9 cellular contexts compared by ENCODE assay signal in the genomic region with DNA sequence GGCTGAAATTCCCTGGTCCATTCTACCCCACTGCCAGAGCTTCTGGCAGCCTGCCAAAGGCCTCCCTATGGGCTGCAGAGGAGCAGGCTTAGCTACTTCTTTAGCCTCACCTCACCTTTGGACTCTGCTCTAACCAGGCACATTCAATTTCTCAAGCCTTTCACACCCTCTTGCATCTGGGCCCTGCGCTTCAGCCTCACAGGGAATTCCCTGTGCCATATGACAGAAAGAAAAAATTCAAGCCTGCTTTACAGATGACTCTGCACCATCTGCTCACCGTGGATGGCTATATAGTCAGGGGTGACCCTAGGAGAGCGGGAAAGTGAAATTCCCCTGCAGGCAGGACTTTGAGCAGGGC.
DNase-seq lines count a peak whose midpoint lies in the region; ATAC-seq and TF ChIP-seq lines count a peak whose summit lies in the region.
"Had no signal": no experiment of that assay in that cellular context is flagged by ENCODE, and none has a peak within 500 bp of the region (broad histone marks: within the 10 kb centered on the region; RNA-seq: fewer than 3 reads in every experiment).

No MANE protein-coding gene starts in this region.

- TF ChIP-seq CTCF in hepatocyte (IDR thresholded peaks at IDR 0.05; ENCODE audit: poor library complexity) (no peak), endothelial cell (IDR thresholded peaks at IDR 0.05; ENCODE audit: unreplicated experiment) (no peak)

- no peaks in the 10 kb centered on the region for H3K9me2 ChIP-seq in hepatocyte (replicated peaks; ENCODE audit: insufficient read depth)

- no peak overlapping the region for H2AFZ ChIP-seq in hepatocyte

- peak; percentile 68 for ATAC-seq in GM21717 (IDR thresholded peaks at IDR 0.05; ENCODE audit: unreplicated experiment)

- no peaks in the 10 kb centered on the region for H3K9me3 ChIP-seq in hepatocyte (ENCODE audit: low read depth)
- H3K9me3 ChIP-seq: neutrophil had no signal

- H3K79me2 ChIP-seq in hepatocyte: no peaks in the 10 kb centered on the region

- no peaks in the 10 kb centered on the region for H4K20me1 ChIP-seq in hepatocyte (ENCODE audit: insufficient read depth, poor library complexity, severe bottlenecking)

- no peak overlapping the region for H3K4me3 Mint-ChIP-seq in endothelial cell (ENCODE audit: unreplicated experiment)

- H3K27me3 Mint-ChIP-seq in endothelial cell (ENCODE audit: unreplicated experiment): peaks cover 3% of the 10 kb centered on the region

- peak; percentile 86 for DNase-seq in DMS53 (lab: John Stamatoyannopoulos, UW)
- DNase-seq in NCI-H2227 treated with DMSO at 0.1 percent for 48 hours (lab: John Stamatoyannopoulos, UW): peak; percentile 38
- DNase-seq in hepatocyte (ENCODE audit: low spot score): peak; percentile 88
- no peak for DNase-seq in ecto neural progenitor cell (ENCODE audit: low spot score)
- no peak for DNase-seq in endothelial cell (ENCODE audit: low spot score)
- DNase-seq in NAMALWA (ENCODE audit: low spot score): no peak
- no peak for DNase-seq in activated T-cell treated with anti-CD3 and anti-CD28 coated beads, Interleukin-2, amount 50 U/mL, for 48 hours

- H3K4me3 ChIP-seq in hepatocyte: no peak overlapping the region

- H3K4me1 ChIP-seq in hepatocyte (ENCODE audit: insufficient read depth): peaks cover 12% of the 10 kb centered on the region

- 53% methylated on average over 3 of the region's 3 CpGs for WGBS in hepatocyte (ENCODE audit: low lambda C conversion rate, missing lambda C conversion rate)

- H3K27me3 ChIP-seq in hepatocyte: no peaks in the 10 kb centered on the region

- no peaks in the 10 kb centered on the region for H3K4me1 Mint-ChIP-seq in endothelial cell (ENCODE audit: unreplicated experiment)

- no peaks in the 10 kb centered on the region for H3K36me3 ChIP-seq in hepatocyte (replicated peaks; ENCODE audit: insufficient read depth, low read depth)
- H3K36me3 ChIP-seq: neutrophil had no signal

- H3K36me3 Mint-ChIP-seq in endothelial cell (ENCODE audit: low read depth, unreplicated experiment): peaks cover 5% of the 10 kb centered on the region

- H3K9me3 Mint-ChIP-seq in endothelial cell (ENCODE audit: unreplicated experiment): peaks cover 4% of the 10 kb centered on the region

- H3K27ac Mint-ChIP-seq in endothelial cell (ENCODE audit: unreplicated experiment): no peak overlapping the region

- H3K4me2 ChIP-seq in hepatocyte: no peak overlapping the region

- H3K27ac ChIP-seq in hepatocyte: peak overlapping the region; percentile 67
- H3K27ac ChIP-seq: neutrophil had no signal

Comparison
In these comparisons a context has a peak if more than half of its experiments do, and no peak if none do; other contexts are left out.
1. DNase-seq: peak in DMS53 (single experiment), NCI-H2227 treated with DMSO at 0.1 percent for 48 hours (single experiment) and hepatocyte (single experiment); none in ecto neural progenitor cell (single experiment), endothelial cell (single experiment), NAMALWA (single experiment) and activated T-cell treated with anti-CD3 and anti-CD28 coated beads, Interleukin-2, amount 50 U/mL, for 48 hours (0 of 2).